Comparison of ENCODE assay signal across 8 cellular contexts in genomic region chr11:13963169-13963948, GRCh38. TPM values are rescaled to one million over a fixed set of nuclear protein-coding genes. Genes with fewer than 3 reads are reported as not detected.
DNase-seq lines count a peak whose midpoint lies in the region; ATAC-seq and TF ChIP-seq lines count a peak whose summit lies in the region.

No MANE protein-coding gene starts in this region.

- no peaks in the 10 kb centered on the region for H3K79me1 ChIP-seq in IMR-90 (ENCODE audit: low read depth in 1 of 2, low read length in 2 of 2)

- TF ChIP-seq RAD21 in IMR-90 (IDR thresholded peaks at IDR 0.05; ENCODE audit: low read length) = no peak

- no peak overlapping the region for H2AK5ac ChIP-seq in IMR-90 (ENCODE audit: low read depth, low read length)

- intact Hi-C loops in IMR-90 (cut with micrococcal nuclease) = no loop called here

- no peaks in the 10 kb centered on the region for H3K9me3 Mint-ChIP-seq in activated naive CD4-positive, alpha-beta T cell treated with anti-CD3 and anti-CD28 coated beads, Interleukin-2, amount 50 U/mL, for 72 hours

- no TSS peak for BruUV-seq in IMR-90 (replicated peaks; lab: Mats Ljungman, UMichigan)

- 4% methylated on average over 36 of the region's 60 CpGs; no CpG with 5 or more reads in 1 of the 2 experiments for WGBS in IMR-90 (ENCODE audit: extremely low coverage in 2 of 2, insufficient read length in 1 of 2), 2 experiments

- H3K4ac ChIP-seq in IMR-90 (ENCODE audit: low read depth, low read length) = no peak overlapping the region

- POLR2A ChIA-PET in IMR-90 (lab: Charles Lee; ENCODE audit: unreplicated experiment) = no interaction called here

- H2BK120ac ChIP-seq in IMR-90 (ENCODE audit: low read depth, low read length) = no peak overlapping the region

- peak overlapping the region; percentile 36; the same call in 1 of the 2 replicates for H3K4me2 ChIP-seq in IMR-90 (ENCODE audit: low read depth, low read length)

- H2BK15ac ChIP-seq in IMR-90 (ENCODE audit: low read depth, low read length) = no peak overlapping the region

- TF ChIP-seq POLR2A in IMR-90 (IDR thresholded peaks at IDR 0.05; ENCODE audit: low read depth, low read length) = no peak

- H3K9me3 ChIP-seq in IMR-90 (ENCODE audit: control insufficient read depth, insufficient read depth, low read length) (no peaks in the 10 kb centered on the region), iPS-18a (ENCODE audit: control insufficient read depth, low read depth, low read length) (no peaks in the 10 kb centered on the region)

- no peak overlapping the region for H3K18ac ChIP-seq in IMR-90 (ENCODE audit: low read depth, low read length)

- dilution Hi-C loops in IMR-90 (cut with HindIII; ENCODE audit: low sequenced_read_pairs, unreplicated experiment) = no loop called here

- no peaks in the 10 kb centered on the region; the same call in 1 of the 2 replicates for H3K4me1 ChIP-seq in IMR-90 (ENCODE audit: control insufficient read depth, insufficient read depth, low read length)
- H3K4me1 ChIP-seq in iPS-18a (ENCODE audit: control insufficient read depth, low read depth, low read length) = peaks cover 40% of the 10 kb centered on the region

- no peak overlapping the region for H4K5ac ChIP-seq in IMR-90 (ENCODE audit: low read depth, low read length)

- peaks cover 0 to 5% of the 10 kb centered on the region in 2 donors for H3K36me3 Mint-ChIP-seq in activated naive CD4-positive, alpha-beta T cell treated with anti-CD3 and anti-CD28 coated beads, Interleukin-2, amount 50 U/mL, for 72 hours

- H3K14ac ChIP-seq in IMR-90 (replicated peaks; ENCODE audit: low read depth, low read length) = no peak overlapping the region

- in situ Hi-C loops in IMR-90 (cut with MboI; ENCODE audit: low sequenced_read_pairs) = loop anchor here (5.0 kb wide), 1 partner anchor 184 kb away; no protein-coding TSS in a partner anchor

- no peak overlapping the region for H4K91ac ChIP-seq in IMR-90 (ENCODE audit: insufficient read depth, low read depth, low read length)

- no peak overlapping the region for H2BK5ac ChIP-seq in IMR-90 (ENCODE audit: low read depth, low read length, poor library complexity, severe bottlenecking)

- ATAC-seq in IMR-90 (ENCODE audit: low read depth) (peak; percentile 59), GM19395 (IDR thresholded peaks at IDR 0.05; ENCODE audit: unreplicated experiment) (no peak)
- ATAC-seq in activated naive CD4-positive, alpha-beta T cell treated with anti-CD3 and anti-CD28 coated beads, Interleukin-2, amount 50 U/mL, for 72 hours = peak; percentile 34 to 55

- no peak overlapping the region for H3K27ac Mint-ChIP-seq in activated naive CD4-positive, alpha-beta T cell treated with anti-CD3 and anti-CD28 coated beads, Interleukin-2, amount 50 U/mL, for 72 hours

- H3K56ac ChIP-seq in IMR-90 (ENCODE audit: extremely low read depth, insufficient read depth, low read length) = no peak overlapping the region

- no peaks in the 10 kb centered on the region for H3K36me3 ChIP-seq in IMR-90 (ENCODE audit: control insufficient read depth, insufficient read depth, low read length)
- no peaks in the 10 kb centered on the region for H3K36me3 ChIP-seq in iPS-18a (ENCODE audit: control insufficient read depth, low read depth, low read length)

- H3K27me3 ChIP-seq in IMR-90 (ENCODE audit: control insufficient read depth, insufficient read depth, low read length) (peaks cover 84% of the 10 kb centered on the region), iPS-18a (ENCODE audit: control insufficient read depth, insufficient read depth, low read length) (peaks cover 85% of the 10 kb centered on the region)

- no peak overlapping the region for H2AK9ac ChIP-seq in IMR-90 (replicated peaks; ENCODE audit: low read depth, low read length, poor library complexity)

- H2AFZ ChIP-seq in IMR-90 (replicated peaks; ENCODE audit: low read length, poor library complexity) = peak overlapping the region; percentile 74

- DNase-seq in IMR-90 = peak; percentile 17
- DNase-seq in activated naive CD4-positive, alpha-beta T cell treated with anti-CD3 and anti-CD28 coated beads, Interleukin-2, amount 50 U/mL, for 72 hours (ENCODE audit: low spot score in 2 of 2) = peak in 1 of 2 donors; percentile 12
- peak; percentile 21 for DNase-seq in stimulated activated CD4-positive, alpha-beta T cell treated with anti-CD3 and anti-CD28 coated beads, Interleukin-2, amount 100 ng/mL, for 4 hours (ENCODE audit: low read depth)
- no peak for DNase-seq in EL
- no peak for DNase-seq in foreskin melanocyte
- DNase-seq in superior temporal gyrus (ENCODE audit: extremely low spot score) = no peak

- H3K9ac ChIP-seq in IMR-90 (ENCODE audit: low read depth, low read length) (no peak overlapping the region), iPS-18a (ENCODE audit: low read length) (no peak overlapping the region)

- H4K20me1 ChIP-seq in IMR-90 (ENCODE audit: insufficient read depth, low read length) = no peaks in the 10 kb centered on the region

- CTCF ChIA-PET in IMR-90 (lab: Yijun Ruan, JAX) = interaction anchor here (1.2 kb wide), 1 partner anchor 12 kb away, joined by 4 read pairs; no protein-coding TSS in a partner anchor

- H3K9me1 ChIP-seq in IMR-90 (ENCODE audit: insufficient read depth, low read length) = no peaks in the 10 kb centered on the region

- H2BK20ac ChIP-seq in IMR-90 (ENCODE audit: low read depth, low read length) = no peak overlapping the region

- H3K4me3 ChIP-seq in IMR-90 (ENCODE audit: insufficient read depth, low read depth, low read length) (peak overlapping the region; percentile 16; the same call in 1 of the 2 replicates), iPS-18a (ENCODE audit: low read length) (peak overlapping the region; percentile 67)

- 0 out of 2 replicates have a peak, but pooled peaks have one; percentile 1 for TF ChIP-seq CTCF in IMR-90 (conservative IDR thresholded peaks at IDR 0.05; ENCODE audit: low read depth, low read length)

- H4K8ac ChIP-seq in IMR-90 (ENCODE audit: low read depth in 2 of 2, low read length in 2 of 2) = no peak overlapping the region

- H3K27ac ChIP-seq in IMR-90 (ENCODE audit: insufficient read depth, low read length) (no peak overlapping the region), iPS-18a (ENCODE audit: low read length) (no peak overlapping the region)

- no peak overlapping the region for H3K23ac ChIP-seq in IMR-90 (ENCODE audit: low read depth, low read length)

TF ChIP-seq in IMR-90, 13 proteins besides CTCF, POLR2A, EP300 and RAD21:
- TF ChIP-seq MXI1 (IDR thresholded peaks at IDR 0.05; ENCODE audit: borderline replicate concordance, low read depth, low read length) (no peak), RFX5 (IDR thresholded peaks at IDR 0.05; ENCODE audit: low read depth, low read length) (no peak), NFE2L2 (IDR thresholded peaks at IDR 0.05; ENCODE audit: low read depth, low read length) (no peak), MAZ (IDR thresholded peaks at IDR 0.05; ENCODE audit: borderline replicate concordance, low read depth, low read length) (no peak), MAFK (IDR thresholded peaks at IDR 0.05; ENCODE audit: low read depth, low read length) (no peak), CEBPB (IDR thresholded peaks at IDR 0.05; ENCODE audit: low read depth, low read length) (no peak), SMC3 (IDR thresholded peaks at IDR 0.05; ENCODE audit: low read depth, low read length) (no peak)

RNA-seq across cellular contexts. Expression of gene SPON1, which starts 0.8 kb away (rescaled TPM):
- 0.56 and 0.72 TPM in 2 replicates for total RNA-seq in IMR-90 (2012; rRNA removed)
- 0.62 and 0.77 TPM in 2 replicates for polyA plus RNA-seq in IMR-90 (2012; rRNA removed)
- polyA plus RNA-seq in IMR-90 (2012; cell fraction: cytosol; rRNA removed) = 0.16 and 0.42 TPM in 2 replicates
- polyA plus RNA-seq in IMR-90 (2012; cell fraction: nucleus; rRNA removed; ENCODE audit: low replicate concordance) = 0.28 and 0.37 TPM in 2 replicates
- total RNA-seq in activated naive CD4-positive, alpha-beta T cell treated with anti-CD3 and anti-CD28 coated beads, Interleukin-2, amount 50 U/mL, for 72 hours = under 1 TPM in 1 of 2 donors, not detected in 1; 0.19 TPM

Comparison
In these comparisons a context has a peak if more than half of its experiments do, and no peak if none do; other contexts are left out.
1. DNase-seq: peak in IMR-90 (single experiment) and stimulated activated CD4-positive, alpha-beta T cell treated with anti-CD3 and anti-CD28 coated beads, Interleukin-2, amount 100 ng/mL, for 4 hours (single experiment); none in EL (single experiment), foreskin melanocyte (single experiment) and superior temporal gyrus (single experiment).